ENCODE assay signal across 1 cellular context in genomic region chr6:35224720-35225119, GRCh38.
TF ChIP-seq lines count a peak whose summit lies in the region.

No MANE protein-coding gene starts in this region.

TF ChIP-seq in GM23338, 12 proteins besides CTCF, POLR2A, EP300 and RAD21 (continued from another document):
- TF ChIP-seq ZNF462 (CRISPR knock-in tag; IDR thresholded peaks at IDR 0.05) (no peak), STAT1 (IDR thresholded peaks at IDR 0.05; ENCODE audit: unreplicated experiment) (no peak), ZNF331 (CRISPR knock-in tag; IDR thresholded peaks at IDR 0.05; ENCODE audit: low read depth) (no peak), JUNB (IDR thresholded peaks at IDR 0.05; ENCODE audit: unreplicated experiment) (no peak), EZH2phosphoT487 (IDR thresholded peaks at IDR 0.05; ENCODE audit: unreplicated experiment) (no peak), NANOG (IDR thresholded peaks at IDR 0.05; ENCODE audit: borderline replicate concordance) (no peak), EZH2 (IDR thresholded peaks at IDR 0.05; ENCODE audit: low read depth, unreplicated experiment) (no peak), CREB1 (CRISPR knock-in tag; IDR thresholded peaks at IDR 0.05; ENCODE audit: low read depth) (no peak)
